Comparison of ENCODE assay signal across 12 cellular contexts in genomic region chr13:33744589-33745369, GRCh38.
DNase-seq lines count a peak whose midpoint lies in the region; ATAC-seq, FAIRE-seq and TF ChIP-seq lines count a peak whose summit lies in the region.
"Had no signal": no experiment of that assay in that cellular context is flagged by ENCODE, and none has a peak within 500 bp of the region (broad histone marks: within the 10 kb centered on the region; RNA-seq: fewer than 3 reads in every experiment).

No MANE protein-coding gene starts in this region.

- H3K27me3 Mint-ChIP-seq in CD4-positive, CD25-positive, alpha-beta regulatory T cell, result peaks cover 5% of the 10 kb centered on the region
- H3K27me3 Mint-ChIP-seq: activated naive CD4-positive, alpha-beta T cell treated with anti-CD3 and anti-CD28 coated beads, Interleukin-2, amount 10 ng/mL, durations not matched to agents 7 days and 5 days had no signal

- no peaks in the 10 kb centered on the region for H3K9me2 ChIP-seq in OCI-LY7 (ENCODE audit: insufficient read depth, low read length)

- no peaks in the 10 kb centered on the region for H3K36me3 Mint-ChIP-seq in CD4-positive, CD25-positive, alpha-beta regulatory T cell
- H3K36me3 Mint-ChIP-seq: activated naive CD4-positive, alpha-beta T cell treated with anti-CD3 and anti-CD28 coated beads, Interleukin-2, amount 10 ng/mL, durations not matched to agents 7 days and 5 days had no signal

- no peak overlapping the region for H3K4me3 Mint-ChIP-seq in CD4-positive, CD25-positive, alpha-beta regulatory T cell

- no peaks in the 10 kb centered on the region for H3K4me1 ChIP-seq in CD4-positive, CD25-positive, alpha-beta regulatory T cell (ENCODE audit: control insufficient read depth, insufficient read depth, low read length, poor library complexity, severe bottlenecking)
- peaks cover 76% of the 10 kb centered on the region for H3K4me1 ChIP-seq in OCI-LY7 (ENCODE audit: insufficient read depth, low read length, poor library complexity, severe bottlenecking)

- POLR2A ChIA-PET in OCI-LY7 (lab: Charles Lee), result interaction anchor here (0.8 to 8.1 kb wide), 14 partner anchors 9 to 332 kb away, joined by 3 to 78 read pairs (median 6); no protein-coding TSS in a partner anchor
- POLR2A ChIA-PET in GM10248 (lab: Yijun Ruan, JAX), result no interaction called here

- peaks cover 2% of the 10 kb centered on the region for H3K27me3 ChIP-seq in CD4-positive, CD25-positive, alpha-beta regulatory T cell (ENCODE audit: control insufficient read depth, insufficient read depth, low read length)

- peak; percentile 70 for FAIRE-seq in GM18507 (lab: Jason Lieb, UNC)
- FAIRE-seq: endometrium had no signal

- no peaks in the 10 kb centered on the region for H4K20me1 ChIP-seq in OCI-LY7 (ENCODE audit: insufficient read depth, low read length)

- peak overlapping the region; percentile 29 to 52 (median 39) for H3K27ac Mint-ChIP-seq in CD4-positive, CD25-positive, alpha-beta regulatory T cell

- no peak overlapping the region for H3K4me3 ChIP-seq in CD4-positive, CD25-positive, alpha-beta regulatory T cell (ENCODE audit: low read depth, low read length)
- H3K4me3 ChIP-seq in OCI-LY7 (ENCODE audit: low read depth, low read length, poor library complexity, severe bottlenecking), result peak overlapping the region; percentile 31

- peak overlapping the region; percentile 58 for H3K4me2 ChIP-seq in OCI-LY7 (ENCODE audit: low read length)

- TF ChIP-seq CTCF in OCI-LY7 (conservative IDR thresholded peaks at IDR 0.05; ENCODE audit: low read length), result no peak
- TF ChIP-seq CTCF in GM10248 (IDR thresholded peaks at IDR 0.05; ENCODE audit: control extremely low read depth, extremely low read depth, low read depth, missing control alignments), result no peak

- H2AFZ ChIP-seq in OCI-LY7 (ENCODE audit: low read length), result peak overlapping the region; percentile 87; the same call in 1 of the 2 replicates

- no TSS peak for BruUV-seq in OCI-LY7 (replicated peaks; lab: Mats Ljungman, UMichigan)

- H3K36me3 ChIP-seq in CD4-positive, CD25-positive, alpha-beta regulatory T cell (ENCODE audit: control insufficient read depth, insufficient read depth, low read length), result no peaks in the 10 kb centered on the region
- H3K36me3 ChIP-seq in OCI-LY7 (ENCODE audit: insufficient read depth, low read length), result peaks cover 42% of the 10 kb centered on the region

- intact Hi-C loops in OCI-LY7 (cut with micrococcal nuclease; ENCODE audit: unreplicated experiment) (loop anchor here (1.0 to 2.0 kb wide), 3 partner anchors 16 to 74 kb away; partner anchors contain the start of gene RFC3), left colon (cut with DNase I, micrococcal nuclease) (no loop called here), posterior vena cava (cut with DNase I) (no loop called here)

- H3K27ac ChIP-seq in CD4-positive, CD25-positive, alpha-beta regulatory T cell (ENCODE audit: insufficient read depth, low read length, poor library complexity, severe bottlenecking), result no peak overlapping the region
- peak overlapping the region; percentile 99 for H3K27ac ChIP-seq in OCI-LY7 (ENCODE audit: low read depth, low read length, poor library complexity, severe bottlenecking)

- H3K9me3 ChIP-seq in CD4-positive, CD25-positive, alpha-beta regulatory T cell (ENCODE audit: control insufficient read depth in 2 of 2, low read length in 2 of 2), result no peaks in the 10 kb centered on the region
- H3K9me3 ChIP-seq in OCI-LY7 (ENCODE audit: low read length), result peaks cover 38% of the 10 kb centered on the region

- CTCF ChIA-PET in OCI-LY7 (lab: Charles Lee; ENCODE audit: unreplicated experiment) (interaction anchor here (0.6 to 1.3 kb wide), 7 partner anchors 17 to 139 kb away, joined by 3 to 4 read pairs (median 3); no protein-coding TSS in a partner anchor), GM10248 (lab: Yijun Ruan, JAX) (interaction anchor here (1.0 to 1.3 kb wide), 4 partner anchors 11 to 31 kb away, joined by 3 to 7 read pairs (median 4); no protein-coding TSS in a partner anchor)

- H3K79me2 ChIP-seq in OCI-LY7 (ENCODE audit: insufficient read depth, low read depth, low read length), result no peaks in the 10 kb centered on the region

- H3K9me3 Mint-ChIP-seq in CD4-positive, CD25-positive, alpha-beta regulatory T cell, result peaks cover 0 to 5% (median 2%) of the 10 kb centered on the region in 7 donors
- H3K9me3 Mint-ChIP-seq: activated naive CD4-positive, alpha-beta T cell treated with anti-CD3 and anti-CD28 coated beads, Interleukin-2, amount 10 ng/mL, durations not matched to agents 7 days and 5 days had no signal

- no peak for DNase-seq in CD4-positive, CD25-positive, alpha-beta regulatory T cell
- DNase-seq in GM18507 (ENCODE audit: extremely low spot score, insufficient read length, low read depth), result no peak
- peak; percentile 65 for DNase-seq in OCI-LY7 (ENCODE audit: low spot score)
- no peak for DNase-seq in left colon
- no peak for DNase-seq in GM10248 (ENCODE audit: extremely low spot score)
- DNase-seq in activated naive CD4-positive, alpha-beta T cell treated with anti-CD3 and anti-CD28 coated beads, Interleukin-2, amount 50 U/mL, for 16 hours, result no peak
- DNase-seq in amygdala (lab: John Stamatoyannopoulos, UW), result no peak
- DNase-seq in posterior vena cava (ENCODE audit: low spot score), result no peak
- DNase-seq: activated naive CD4-positive, alpha-beta T cell treated with anti-CD3 and anti-CD28 coated beads, Interleukin-2, amount 10 ng/mL, durations not matched to agents 7 days and 5 days; left cardiac atrium; T-helper 9 cell had no signal

- ATAC-seq in CD4-positive, CD25-positive, alpha-beta regulatory T cell (ENCODE audit: low read depth in 2 of 2), result no peak
- peak; percentile 52 for ATAC-seq in left colon

- peaks cover 0 to 19% (median 11%) of the 10 kb centered on the region in 4 donors for H3K4me1 Mint-ChIP-seq in CD4-positive, CD25-positive, alpha-beta regulatory T cell
